8 cellular contexts compared by ENCODE assay signal in genomic region chr11:2401436-2401984, GRCh38. TPM values are rescaled to one million over a fixed set of nuclear protein-coding genes. Genes with fewer than 3 reads are reported as not detected.
DNase-seq lines count a peak whose midpoint lies in the region; ATAC-seq and TF ChIP-seq lines count a peak whose summit lies in the region.

No MANE protein-coding gene starts in this region.

- no peaks in the 10 kb centered on the region for H3K9me3 ChIP-seq in MM.1S (replicated peaks; ENCODE audit: insufficient read depth, low read length)

- H3K4me3 ChIP-seq in MM.1S (ENCODE audit: low read length) (peak overlapping the region; percentile 99), dorsolateral prefrontal cortex (peak overlapping the region; percentile 65 to 100 (median 98))

- peak overlapping the region; percentile 90 for H3K4me2 ChIP-seq in MM.1S (ENCODE audit: low read depth, low read length)

- H3K27me3 ChIP-seq in MM.1S (replicated peaks; ENCODE audit: insufficient read depth, low read length) (peaks cover 12% of the 10 kb centered on the region; the same call in 1 of the 2 replicates), dorsolateral prefrontal cortex (no peaks in the 10 kb centered on the region)

- H3K27ac ChIP-seq in C4-2B (peak overlapping the region; percentile 89), MM.1S (ENCODE audit: low read length) (no peak overlapping the region), dorsolateral prefrontal cortex (peak overlapping the region in 46 of 59 donors; percentile 68 to 99 (median 90))

- H3K36me3 ChIP-seq in MM.1S (replicated peaks; ENCODE audit: insufficient read depth, low read length), result no peaks in the 10 kb centered on the region

- peaks cover 31% of the 10 kb centered on the region for H3K79me2 ChIP-seq in MM.1S (ENCODE audit: low read length)

- H3K9me3 Mint-ChIP-seq in nephron progenitor cell, result no peaks in the 10 kb centered on the region

- H4K20me1 ChIP-seq in MM.1S (ENCODE audit: insufficient read depth, low read length), result no peaks in the 10 kb centered on the region

- peaks cover 11% of the 10 kb centered on the region for H3K36me3 Mint-ChIP-seq in nephron progenitor cell (ENCODE audit: low read depth)

- H3K9me2 ChIP-seq in MM.1S (replicated peaks; ENCODE audit: insufficient read depth, low read length), result no peaks in the 10 kb centered on the region

- no peak overlapping the region for H2AFZ ChIP-seq in MM.1S (ENCODE audit: low read length)

- intact Hi-C loops in dorsolateral prefrontal cortex (cut with DNase I), result loop anchor here in 1 of 2 donors (5.0 kb wide), 1 partner anchor 94 kb away; no protein-coding TSS in a partner anchor

- peak overlapping the region; percentile 92 for H3K4me3 Mint-ChIP-seq in nephron progenitor cell

- H3K4me1 ChIP-seq in MM.1S (ENCODE audit: low read length), result peaks cover 12% of the 10 kb centered on the region

- DNase-seq in MM.1S, result no peak
- DNase-seq in dorsolateral prefrontal cortex, result no peak
- DNase-seq in nephron progenitor cell, result no peak
- no peak for DNase-seq in dermis blood vessel endothelial cell
- no peak for DNase-seq in cerebellum (ENCODE audit: low spot score)
- no peak for DNase-seq in NCI-H510A treated with DMSO at 0.1 percent for 48 hours (lab: John Stamatoyannopoulos, UW)

- peak overlapping the region; percentile 94 for H3K9ac ChIP-seq in MM.1S (ENCODE audit: low read length)

- peaks cover 3% of the 10 kb centered on the region for H3K27me3 Mint-ChIP-seq in nephron progenitor cell (ENCODE audit: low read depth, poor library complexity)

- H3K4me1 Mint-ChIP-seq in nephron progenitor cell, result peaks cover 46% of the 10 kb centered on the region

- no peaks in the 10 kb centered on the region for H3F3A ChIP-seq in MM.1S (ENCODE audit: insufficient read depth, low read length)

- no peak for ATAC-seq in GM18858 (IDR thresholded peaks at IDR 0.05; ENCODE audit: unreplicated experiment)

- TF ChIP-seq CTCF in C4-2B (conservative IDR thresholded peaks at IDR 0.05) (no peak), MM.1S (IDR thresholded peaks at IDR 0.05; ENCODE audit: low read length) (peak; percentile 30), dorsolateral prefrontal cortex (IDR thresholded peaks at IDR 0.05 in 54 of 56, conservative IDR thresholded peaks at IDR 0.05 in 2 of 56; ENCODE audit: low read depth in 1 of 56, partially characterized antibody in 56 of 56) (no peak), nephron progenitor cell (IDR thresholded peaks at IDR 0.05) (no peak)

- H3K27ac Mint-ChIP-seq in nephron progenitor cell, result peak overlapping the region; percentile 90

RNA-seq across cellular contexts. Expression of gene TSSC4, which starts 1.0 kb away (rescaled TPM):
- total RNA-seq in dorsolateral prefrontal cortex, result 10 to 100 TPM; 23.7 to 48.6 (median 34.3) TPM
- 56.6 and 87.6 TPM in 2 replicates for total RNA-seq in dermis blood vessel endothelial cell
- total RNA-seq in cerebellum, result 17.2 TPM

RNA-seq across cellular contexts. Expression of gene CD81, which starts 24.4 kb away (rescaled TPM):
- 100 to 1,000 TPM; 342 to 666 (median 436) TPM for total RNA-seq in dorsolateral prefrontal cortex
- 248 and 294 TPM in 2 replicates for total RNA-seq in dermis blood vessel endothelial cell
- 90.7 TPM for total RNA-seq in cerebellum

RNA-seq across cellular contexts. Expression of gene TRPM5, which starts 42.8 kb away (rescaled TPM):
- under 1 TPM in 11 of 120 experiments, not detected in 109; 0.10 to 0.21 (median 0.17) TPM for total RNA-seq in dorsolateral prefrontal cortex
- total RNA-seq in dermis blood vessel endothelial cell, result not detected in 2 replicates
- 0.27 TPM for total RNA-seq in cerebellum

RNA-seq across cellular contexts. Expression of gene KCNQ1, which starts 43.3 kb away (rescaled TPM):
- total RNA-seq in dorsolateral prefrontal cortex (1 to 10 TPM in 111 of 120 experiments, under 1 TPM in 9; 0.39 to 6.7 (median 2.1) TPM), dermis blood vessel endothelial cell (0.34 TPM in 1 of 2 replicates, not detected in the other), cerebellum (0.45 TPM)
